Comparison of ENCODE assay signal across 10 cellular contexts in genomic region chr22:46830001-46830715, GRCh38.
DNase-seq lines count a peak whose midpoint lies in the region; FAIRE-seq and TF ChIP-seq lines count a peak whose summit lies in the region.
"Had no signal": no experiment of that assay in that cellular context is flagged by ENCODE, and none has a peak within 500 bp of the region (broad histone marks: within the 10 kb centered on the region; RNA-seq: fewer than 3 reads in every experiment).

No MANE protein-coding gene starts in this region.

- peak overlapping the region; percentile 85 for H2AK5ac ChIP-seq in mesenchymal stem cell (ENCODE audit: low read length, severe bottlenecking)

- no peak overlapping the region for H4K8ac ChIP-seq in mesenchymal stem cell (ENCODE audit: low read length)

- peak overlapping the region; percentile 66 for H3K9ac ChIP-seq in mesenchymal stem cell (ENCODE audit: low read length)

- no peak overlapping the region for H2AFZ ChIP-seq in mesenchymal stem cell (ENCODE audit: low read depth, low read length)

- peak overlapping the region in 1 of 2 experiments; percentile 86 for H3K14ac ChIP-seq in mesenchymal stem cell (ENCODE audit: low read length in 2 of 2)

- TF ChIP-seq POLR2A in breast epithelium (IDR thresholded peaks at IDR 0.05), result no peak

- H3K27ac ChIP-seq in breast epithelium (no peak overlapping the region), mesenchymal stem cell (ENCODE audit: low read length, poor library complexity, severe bottlenecking) (peak overlapping the region; percentile 92), WERI-Rb-1 (no peak overlapping the region)

- peaks cover 0 to under 1% of the 10 kb centered on the region in 2 donors for H3K9me3 ChIP-seq in breast epithelium
- peaks cover 10% of the 10 kb centered on the region for H3K9me3 ChIP-seq in mesenchymal stem cell (ENCODE audit: control insufficient read depth, low read length)
- H3K9me3 ChIP-seq in WERI-Rb-1 (ENCODE audit: severe bottlenecking), result no peaks in the 10 kb centered on the region

- no peak overlapping the region for H2BK15ac ChIP-seq in mesenchymal stem cell (ENCODE audit: low read depth, poor library complexity, severe bottlenecking)

- H3K27me3 Mint-ChIP-seq in MCF 10A (ENCODE audit: insufficient read depth, unreplicated experiment), result no peaks in the 10 kb centered on the region

- no peak overlapping the region for H3K4me3 ChIP-seq in breast epithelium
- H3K4me3 ChIP-seq in choroid plexus epithelial cell (ENCODE audit: low read depth, low read length), result no peak overlapping the region
- H3K4me3 ChIP-seq in mesenchymal stem cell (ENCODE audit: insufficient read depth in 1 of 2, low read depth in 1 of 2, low read length in 2 of 2), result peak overlapping the region in 1 of 2 experiments; percentile 55
- H3K4me3 ChIP-seq in WERI-Rb-1 (ENCODE audit: low read depth, low read length), result no peak overlapping the region

- CTCF ChIA-PET in MCF 10A (lab: Yijun Ruan, JAX), result interaction anchor here (0.6 to 5.8 kb wide), 7 partner anchors 14 to 155 kb away, joined by 3 to 31 read pairs (median 6); no protein-coding TSS in a partner anchor

- peak overlapping the region; percentile 31 for H2BK5ac ChIP-seq in mesenchymal stem cell (ENCODE audit: low read depth, low read length, poor library complexity, severe bottlenecking)

- no peaks in the 10 kb centered on the region for H3K27me3 ChIP-seq in breast epithelium
- no peaks in the 10 kb centered on the region for H3K27me3 ChIP-seq in mesenchymal stem cell (ENCODE audit: control insufficient read depth in 1 of 2, insufficient read depth in 1 of 2, low read length in 2 of 2)
- no peaks in the 10 kb centered on the region for H3K27me3 ChIP-seq in WERI-Rb-1 (ENCODE audit: insufficient read depth, low read depth, severe bottlenecking)

- TF ChIP-seq CTCF in MCF 10A (IDR thresholded peaks at IDR 0.05; ENCODE audit: unreplicated experiment), result no peak
- no peak for TF ChIP-seq CTCF in breast epithelium (IDR thresholded peaks at IDR 0.05)
- TF ChIP-seq CTCF in choroid plexus epithelial cell (conservative IDR thresholded peaks at IDR 0.05; ENCODE audit: low read depth, low read length), result no peak
- no peak for TF ChIP-seq CTCF in GM13976 (IDR thresholded peaks at IDR 0.05; ENCODE audit: borderline replicate concordance, control extremely low read depth, extremely low read depth, insufficient read depth, missing control alignments)
- no peak for TF ChIP-seq CTCF in WERI-Rb-1 (IDR thresholded peaks at IDR 0.05; ENCODE audit: low read depth, low read length)

- in situ Hi-C loops in GM13976 (cut with MboI; ENCODE audit: low sequenced_read_pairs, unreplicated experiment), result no loop called here

- no peak overlapping the region for H2BK120ac ChIP-seq in mesenchymal stem cell (ENCODE audit: low read depth, low read length)

- peak overlapping the region; percentile 45 to 85 for H2BK12ac ChIP-seq in mesenchymal stem cell (ENCODE audit: low read length in 2 of 2)

- BruUV-seq in MCF 10A (replicated peaks; lab: Mats Ljungman, UMichigan), result no TSS peak

- H4K91ac ChIP-seq in mesenchymal stem cell (ENCODE audit: low read length), result peak overlapping the region; percentile 90

- peak overlapping the region; percentile 17 to 75 for H3K18ac ChIP-seq in mesenchymal stem cell (ENCODE audit: low read depth in 1 of 2, low read length in 2 of 2)

- H3K36me3 ChIP-seq in breast epithelium (no peaks in the 10 kb centered on the region), mesenchymal stem cell (ENCODE audit: control insufficient read depth in 1 of 2, insufficient read depth in 2 of 2, low read depth in 1 of 2, low read length in 2 of 2) (peaks cover 5 to 6% of the 10 kb centered on the region in 2 experiments), WERI-Rb-1 (no peaks in the 10 kb centered on the region)

- peak overlapping the region; percentile 95 for H3K27ac Mint-ChIP-seq in MCF 10A (ENCODE audit: low read depth, unreplicated experiment)

- intact Hi-C loops in MCF 10A (cut with micrococcal nuclease) (no loop called here), breast epithelium (cut with DNase I; ENCODE audit: low total_unique reads) (no loop called here)

- H3K4ac ChIP-seq in mesenchymal stem cell (ENCODE audit: low read depth in 1 of 2, low read length in 2 of 2), result no peak overlapping the region

- FAIRE-seq in urothelium cell line (lab: Jason Lieb, UNC), result peak; percentile 93
- FAIRE-seq: HTR-8/SVneo had no signal

- H3K23ac ChIP-seq in mesenchymal stem cell (ENCODE audit: low read length in 2 of 2), result no peak overlapping the region

- peaks cover 43% of the 10 kb centered on the region for H3K79me1 ChIP-seq in mesenchymal stem cell (replicated peaks; ENCODE audit: low read length, poor library complexity, severe bottlenecking)

- WGBS in mesenchymal stem cell, result 87% methylated on average over 12 of the region's 15 CpGs

- peaks cover 5% of the 10 kb centered on the region for H3K36me3 Mint-ChIP-seq in MCF 10A (ENCODE audit: insufficient read depth, unreplicated experiment)

- peak overlapping the region; percentile 59 for H3K4me3 Mint-ChIP-seq in MCF 10A (ENCODE audit: unreplicated experiment)

- peaks cover 41% of the 10 kb centered on the region for H3K4me1 Mint-ChIP-seq in MCF 10A (ENCODE audit: insufficient read depth, unreplicated experiment)

- peaks cover 0 to 6% of the 10 kb centered on the region in 2 donors for H3K4me1 ChIP-seq in breast epithelium
- H3K4me1 ChIP-seq in mesenchymal stem cell (ENCODE audit: control insufficient read depth, insufficient read depth, low read depth, low read length), result peaks cover 34% of the 10 kb centered on the region

- H3K9me3 Mint-ChIP-seq in MCF 10A (ENCODE audit: unreplicated experiment), result peaks cover 5% of the 10 kb centered on the region

- DNase-seq in MCF 10A (ENCODE audit: unreplicated experiment) (peak; percentile 55), breast epithelium (ENCODE audit: low spot score in 2 of 2) (no peak), choroid plexus epithelial cell (ENCODE audit: low read depth) (peak; percentile 86), mesenchymal stem cell (peak; percentile 61), urothelium cell line (ENCODE audit: low spot score) (peak; percentile 67), GM13976 (ENCODE audit: low spot score) (no peak), WERI-Rb-1 (no peak), DMS79 treated with DMSO at 0.1 percent for 48 hours (lab: John Stamatoyannopoulos, UW) (no peak)
- DNase-seq: AML-193 had no signal

- POLR2A ChIA-PET in MCF 10A (lab: Yijun Ruan, JAX), result interaction anchor here (0.6 to 2.4 kb wide), 7 partner anchors 10 to 142 kb away, joined by 3 to 13 read pairs (median 5); partner anchors contain the start of gene TBC1D22A

- no peak overlapping the region for H3K4me2 ChIP-seq in mesenchymal stem cell (ENCODE audit: low read length, poor library complexity, severe bottlenecking)

Comparison
In these comparisons a context has a peak if more than half of its experiments do, and no peak if none do; other contexts are left out.
1. DNase-seq: peak in MCF 10A (single experiment), choroid plexus epithelial cell (single experiment), mesenchymal stem cell (single experiment) and urothelium cell line (single experiment); none in breast epithelium (0 of 2), GM13976 (single experiment), WERI-Rb-1 (single experiment) and DMS79 treated with DMSO at 0.1 percent for 48 hours (single experiment).